Comparison of ENCODE assay signal across 8 cellular contexts in the genomic region with DNA sequence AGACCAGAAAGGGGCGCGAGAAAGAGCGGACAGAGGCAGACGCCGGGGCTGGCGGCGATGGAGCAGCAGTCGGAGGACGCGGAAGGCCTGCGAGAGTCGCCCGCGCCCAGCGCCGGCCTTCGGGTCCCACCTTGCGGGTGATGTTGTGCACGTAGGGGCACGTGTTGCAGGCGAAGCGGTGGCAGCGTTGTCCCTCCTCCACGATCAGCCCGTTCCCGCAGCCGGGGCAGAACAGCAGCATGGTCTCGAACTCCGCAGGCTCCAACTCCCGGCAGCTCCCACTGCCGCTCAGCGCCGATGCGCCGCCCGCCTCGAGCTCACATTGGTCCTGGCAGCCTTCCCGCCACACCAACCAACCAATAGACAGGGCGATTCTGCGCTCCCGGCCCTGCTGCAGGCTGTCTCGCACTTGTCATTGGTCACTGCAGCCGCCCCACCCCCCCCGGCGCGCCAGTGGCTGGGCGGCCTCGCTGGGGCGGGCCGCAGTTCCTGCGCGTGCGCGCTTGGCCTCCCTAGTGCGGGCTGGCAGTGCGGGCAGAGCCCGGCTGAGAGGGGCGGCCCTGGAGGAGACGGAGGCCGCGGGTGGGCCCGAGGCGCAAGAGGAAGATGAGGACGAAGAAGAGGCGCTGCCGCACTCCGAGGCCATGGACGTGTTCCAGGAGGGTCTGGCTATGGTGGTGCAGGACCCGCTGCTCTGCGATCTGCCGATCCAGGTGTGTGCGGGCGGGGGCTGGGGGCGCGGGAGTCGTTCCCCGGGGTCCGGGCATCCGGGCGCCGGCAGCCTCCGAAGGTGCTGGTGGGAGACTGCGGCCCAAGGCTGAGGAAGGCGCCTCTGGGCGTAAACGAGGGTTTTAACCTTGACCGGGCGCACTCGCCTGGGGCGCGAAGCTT. TPM values are rescaled to one million over a fixed set of nuclear protein-coding genes. Genes with fewer than 3 reads are reported as not detected.
DNase-seq lines count a peak whose midpoint lies in the region; ATAC-seq and TF ChIP-seq lines count a peak whose summit lies in the region.

A gene (minus strand): TSS at position 263 of the 891 bp plus-strand sequence. CDS start 22 bp downstream, at position 241.
A gene (plus strand): TSS at position 483 of the 891 bp plus-strand sequence. CDS start 189 bp downstream, at position 672.

- peak; percentile 97 to 98 for DNase-seq in NCI-H1930 (lab: John Stamatoyannopoulos, UW)
- DNase-seq in ascending aorta (ENCODE audit: low spot score in 2 of 2): peak; percentile 98 to 100
- DNase-seq in hepatocyte (ENCODE audit: low spot score): peak; percentile 100
- DNase-seq in renal cortical epithelial cell (ENCODE audit: low read depth): peak; percentile 90
- no peak for DNase-seq in cortex of kidney (lab: John Stamatoyannopoulos, UW)

- no peak for TF ChIP-seq CTCF in ascending aorta (IDR thresholded peaks at IDR 0.05)
- no peak for TF ChIP-seq CTCF in hepatocyte (IDR thresholded peaks at IDR 0.05; ENCODE audit: poor library complexity)

- peak within 1 kb of the TSS; percentile 89 for H3K4me2 ChIP-seq in hepatocyte

- peaks cover 0 to 6% of the 10 kb centered on the region in 2 donors for H3K4me1 ChIP-seq in ascending aorta
- H3K4me1 ChIP-seq in hepatocyte (ENCODE audit: insufficient read depth): peaks cover 2% of the 10 kb centered on the region

- intact Hi-C loops in T-helper 2 cell treated with Interferon-gamma antibody and Interleukin-4, amounts not matched to agents 100 ng/mL and 5 ng/mL, for 36 hours (cut with micrococcal nuclease): loop anchor here (1.0 kb wide), 3 partner anchors 12 to 85 kb away; a partner anchor contains a TSS
- intact Hi-C loops in ascending aorta (cut with DNase I): no loop called here

- H3K9me3 ChIP-seq in ascending aorta (no peaks in the 10 kb centered on the region), hepatocyte (ENCODE audit: low read depth) (no peaks in the 10 kb centered on the region)

- H4K20me1 ChIP-seq in hepatocyte (ENCODE audit: insufficient read depth, poor library complexity, severe bottlenecking): no peaks in the 10 kb centered on the region

- H3K27me3 ChIP-seq in ascending aorta (no peaks in the 10 kb centered on the region), hepatocyte (no peaks in the 10 kb centered on the region)

- H3K79me2 ChIP-seq in hepatocyte: peaks cover 24% of the 10 kb centered on the region

- TF ChIP-seq POLR2A in GM18505 (IDR thresholded peaks at IDR 0.05; ENCODE audit: borderline replicate concordance, extremely low read depth, insufficient read depth, insufficient read length): peak; percentile 83

- H3K36me3 ChIP-seq in ascending aorta: peaks cover 20 to 34% of the 10 kb centered on the region in 2 donors
- no peaks in the 10 kb centered on the region for H3K36me3 ChIP-seq in hepatocyte (replicated peaks; ENCODE audit: insufficient read depth, low read depth)

- H3K27ac ChIP-seq in ascending aorta (peak within 1 kb of the TSS; percentile 67 to 77), hepatocyte (peak within 1 kb of the TSS; percentile 64)

- 3% methylated on average over 69 of the region's 91 CpGs for WGBS in hepatocyte (ENCODE audit: low lambda C conversion rate, missing lambda C conversion rate)

- peak; percentile 81 for ATAC-seq in GM18505 (IDR thresholded peaks at IDR 0.05; ENCODE audit: unreplicated experiment)
- ATAC-seq in HG02970 (IDR thresholded peaks at IDR 0.05; ENCODE audit: low FRiP score, unreplicated experiment): peak; percentile 88

- H2AFZ ChIP-seq in hepatocyte: peak within 1 kb of the TSS; percentile 89

- no peaks in the 10 kb centered on the region for H3K9me2 ChIP-seq in hepatocyte (replicated peaks; ENCODE audit: insufficient read depth)

- H3K4me3 ChIP-seq in ascending aorta (peak within 1 kb of the TSS; percentile 72 to 79), hepatocyte (peak within 1 kb of the TSS; percentile 84)

RNA-seq across cellular contexts. Expression of the first gene that starts in this region (rescaled TPM):
- 48.5 and 49.1 TPM in 2 replicates for total RNA-seq in T-helper 2 cell treated with Interferon-gamma antibody and Interleukin-4, amounts not matched to agents 100 ng/mL and 5 ng/mL, for 36 hours
- total RNA-seq in ascending aorta (not detected), hepatocyte (2.7 and 2.8 TPM in 2 replicates), renal cortical epithelial cell (4.1 and 4.5 TPM in 2 replicates)
- polyA plus RNA-seq in hepatocyte: 12.1 and 12.5 TPM in 2 replicates

RNA-seq across cellular contexts. Expression of the second gene that starts in this region (rescaled TPM):
- 83.7 and 85.7 TPM in 2 replicates for total RNA-seq in T-helper 2 cell treated with Interferon-gamma antibody and Interleukin-4, amounts not matched to agents 100 ng/mL and 5 ng/mL, for 36 hours
- total RNA-seq in ascending aorta: not detected
- total RNA-seq in hepatocyte: 18.2 and 18.3 TPM in 2 replicates
- 35.3 and 43.1 TPM in 2 replicates for polyA plus RNA-seq in hepatocyte
- total RNA-seq in renal cortical epithelial cell: 19.1 and 21.7 TPM in 2 replicates

Comparison
In these comparisons a context has a peak if more than half of its experiments do, and no peak if none do; other contexts are left out.
1. RNA of the second gene that starts in this region (total RNA-seq): 83.7 to 85.7 TPM in T-helper 2 cell treated with Interferon-gamma antibody and Interleukin-4, amounts not matched to agents 100 ng/mL and 5 ng/mL, for 36 hours, 19.1 to 21.7 TPM in renal cortical epithelial cell and 18.2 to 18.3 TPM in hepatocyte; not detected in ascending aorta (single experiment); every median in the first group is over 10 times any median in the second.
2. Peak in DNase-seq, H3K4me3 ChIP-seq and H3K27ac ChIP-seq in ascending aorta; RNA of the genes that start here not detected or under 1 TPM.